In genomic region chr20:1964061-1964460, GRCh38 we compare ENCODE assay signal across 20 cellular contexts. TPM values are rescaled to one million over a fixed set of nuclear protein-coding genes. Genes with fewer than 3 reads are reported as not detected.
DNase-seq lines count a peak whose midpoint lies in the region; ATAC-seq, FAIRE-seq and TF ChIP-seq lines count a peak whose summit lies in the region.
"Had no signal": no experiment of that assay in that cellular context is flagged by ENCODE, and none has a peak within 500 bp of the region (broad histone marks: within the 10 kb centered on the region; RNA-seq: fewer than 3 reads in every experiment).

No MANE protein-coding gene starts in this region.

- TF ChIP-seq EP300 in H1 (IDR thresholded peaks at IDR 0.05; ENCODE audit: borderline replicate concordance in 1 of 2, low read depth in 2 of 2, low read length in 2 of 2) = no peak

- no peaks in the 10 kb centered on the region for H3K9me3 Mint-ChIP-seq in activated CD8-positive, alpha-beta T cell treated with anti-CD3 and anti-CD28 coated beads for 36 hours
- H3K9me3 Mint-ChIP-seq in activated CD8-positive, alpha-beta T cell treated with anti-CD3 and anti-CD28 coated beads, Interleukin-2, amount 10 ng/mL, durations not matched to agents 7 days and 5 days (ENCODE audit: insufficient read depth) = no peaks in the 10 kb centered on the region

- H2AFZ ChIP-seq in H1 (ENCODE audit: low read length) = no peak overlapping the region
- no peak overlapping the region for H2AFZ ChIP-seq in MM.1S (ENCODE audit: low read length)

- no peaks in the 10 kb centered on the region for H3K9me3 ChIP-seq in H1 (ENCODE audit: insufficient read depth in 2 of 2, low read depth in 1 of 2, low read length in 1 of 2)
- H3K9me3 ChIP-seq in MM.1S (replicated peaks; ENCODE audit: insufficient read depth, low read length) = no peaks in the 10 kb centered on the region
- H3K9me3 ChIP-seq: A549, HAP-1, SJSA1 had no signal

- no peak overlapping the region for H4K8ac ChIP-seq in H1 (ENCODE audit: extremely low read depth, insufficient read depth, low read length)

- H2BK5ac ChIP-seq in H1 (ENCODE audit: low read depth, low read length) = no peak overlapping the region

- no peak overlapping the region for H2BK15ac ChIP-seq in H1 (ENCODE audit: low read length)

- H3K27me3 Mint-ChIP-seq in activated CD8-positive, alpha-beta T cell treated with anti-CD3 and anti-CD28 coated beads for 36 hours = peaks cover 31% of the 10 kb centered on the region
- H3K27me3 Mint-ChIP-seq in activated CD8-positive, alpha-beta T cell treated with anti-CD3 and anti-CD28 coated beads, Interleukin-2, amount 10 ng/mL, durations not matched to agents 7 days and 5 days (ENCODE audit: low read depth) = peaks cover 36% of the 10 kb centered on the region

- H3K56ac ChIP-seq in H1 (replicated peaks; ENCODE audit: insufficient read length, low read depth, low read length) = no peak overlapping the region

- H2BK12ac ChIP-seq in H1 (ENCODE audit: low read depth, low read length) = 0 out of 2 replicates have a peak overlapping the region, but pooled peaks have one; percentile 21

- no peak overlapping the region for H3K4me3 ChIP-seq in NB4 (ENCODE audit: low read depth, low read length)
- H3K4me3 ChIP-seq in H1 (ENCODE audit: extremely low read depth in 1 of 4, insufficient read depth in 2 of 4, low read depth in 3 of 4, low read length in 4 of 4) = no peak overlapping the region
- H3K4me3 ChIP-seq in MM.1S (ENCODE audit: low read length) = no peak overlapping the region
- H3K4me3 ChIP-seq: A549, HAP-1, SJSA1 had no signal

- no peak overlapping the region for H4K5ac ChIP-seq in H1 (ENCODE audit: insufficient read length, low read depth, low read length)

- H3K4me2 ChIP-seq in H1 (ENCODE audit: insufficient read depth in 1 of 2, low read depth in 2 of 2, low read length in 2 of 2) (peak overlapping the region in 1 of 2 experiments; percentile 35; a peak in 1 of 4 replicates), MM.1S (ENCODE audit: low read depth, low read length) (no peak overlapping the region)
- H3K4me2 ChIP-seq: A549 had no signal

- H3F3A ChIP-seq in MM.1S (ENCODE audit: insufficient read depth, low read length) = no peaks in the 10 kb centered on the region

- no peak overlapping the region for H3K27ac Mint-ChIP-seq in activated CD8-positive, alpha-beta T cell treated with anti-CD3 and anti-CD28 coated beads for 36 hours
- no peak overlapping the region for H3K27ac Mint-ChIP-seq in activated CD8-positive, alpha-beta T cell treated with anti-CD3 and anti-CD28 coated beads, Interleukin-2, amount 10 ng/mL, durations not matched to agents 7 days and 5 days
- H3K27ac Mint-ChIP-seq: CD8-positive, alpha-beta memory T cell had no signal

- CTCF ChIA-PET in activated CD8-positive, alpha-beta T cell treated with anti-CD3 and anti-CD28 coated beads for 36 hours (lab: Charles Lee) = interaction anchor here (1.1 to 1.6 kb wide), 7 partner anchors 17 to 387 kb away, joined by 3 to 5 read pairs (median 3); no protein-coding TSS in a partner anchor
- CTCF ChIA-PET in activated CD8-positive, alpha-beta T cell treated with anti-CD3 and anti-CD28 coated beads, Interleukin-2, amount 10 ng/mL, durations not matched to agents 7 days and 5 days (lab: Charles Lee) = no interaction called here
- CTCF ChIA-PET in H1 (lab: Charles Lee; ENCODE audit: partially characterized antibody) = interaction anchor here (1.1 to 6.5 kb wide), 11 partner anchors 12 to 208 kb away, joined by 3 to 57 read pairs (median 5); no protein-coding TSS in a partner anchor

- no peak overlapping the region for H3K14ac ChIP-seq in H1 (ENCODE audit: insufficient read length)

- no peak for TF ChIP-seq RAD21 in H1 (IDR thresholded peaks at IDR 0.05 in 1 of 2, conservative IDR thresholded peaks at IDR 0.05 in 1 of 2; ENCODE audit: low read depth in 2 of 2, low read length in 2 of 2)

- ATAC-seq in activated CD8-positive, alpha-beta T cell treated with anti-CD3 and anti-CD28 coated beads for 36 hours = peak; percentile 23
- no peak for ATAC-seq in activated CD8-positive, alpha-beta T cell treated with anti-CD3 and anti-CD28 coated beads, Interleukin-2, amount 10 ng/mL, durations not matched to agents 7 days and 5 days
- ATAC-seq in GM21786 (IDR thresholded peaks at IDR 0.05; ENCODE audit: unreplicated experiment) (no peak), GM21381 (IDR thresholded peaks at IDR 0.05; ENCODE audit: unreplicated experiment) (no peak)
- ATAC-seq: A549 had no signal

- intact Hi-C loops in activated CD8-positive, alpha-beta T cell treated with anti-CD3 and anti-CD28 coated beads for 36 hours (cut with micrococcal nuclease) = loop anchor here (10.0 kb wide), 1 partner anchor 491 kb away; no protein-coding TSS in a partner anchor

- H3K79me1 ChIP-seq in H1 (ENCODE audit: low read depth, low read length) = no peaks in the 10 kb centered on the region

- no peak overlapping the region for H3K9ac ChIP-seq in H1 (replicated peaks in 1 of 4; ENCODE audit: extremely low read depth in 1 of 4, low read depth in 3 of 4, low read length in 3 of 4)
- H3K9ac ChIP-seq in MM.1S (ENCODE audit: low read length) = no peak overlapping the region

- H3K4ac ChIP-seq in H1 (replicated peaks; ENCODE audit: insufficient read length, low read depth, low read length) = no peak overlapping the region

- 78% methylated on average over 4 of the region's 4 CpGs; no CpG with 5 or more reads in 1 of the 2 experiments for WGBS in H1 (ENCODE audit: extremely low coverage in 1 of 2, insufficient coverage in 1 of 2, insufficient read length in 1 of 2, insufficient replicate concordance in 2 of 2, low coverage in 1 of 2, low lambda C conversion rate in 2 of 2, missing lambda C conversion rate in 1 of 2), 2 experiments

- H3K23me2 ChIP-seq in H1 (ENCODE audit: low read depth, low read length) = no peaks in the 10 kb centered on the region; the same call in 1 of the 2 replicates

- peaks cover 17% of the 10 kb centered on the region for H3K4me1 Mint-ChIP-seq in activated CD8-positive, alpha-beta T cell treated with anti-CD3 and anti-CD28 coated beads for 36 hours (ENCODE audit: low read depth)
- H3K4me1 Mint-ChIP-seq in activated CD8-positive, alpha-beta T cell treated with anti-CD3 and anti-CD28 coated beads, Interleukin-2, amount 10 ng/mL, durations not matched to agents 7 days and 5 days (ENCODE audit: low read depth) = peaks cover 12% of the 10 kb centered on the region

- no peak overlapping the region for H3K23ac ChIP-seq in H1 (ENCODE audit: insufficient read length)

- FAIRE-seq in H1 (lab: Jason Lieb, UNC) = no peak
- FAIRE-seq: A549 had no signal

- no peaks in the 10 kb centered on the region for H3K9me2 ChIP-seq in MM.1S (replicated peaks; ENCODE audit: insufficient read depth, low read length)

- no peak overlapping the region for H2AK5ac ChIP-seq in H1 (ENCODE audit: low read depth, low read length)

- POLR2A ChIA-PET in activated CD8-positive, alpha-beta T cell treated with anti-CD3 and anti-CD28 coated beads for 36 hours (lab: Charles Lee) = no interaction called here
- POLR2A ChIA-PET in activated CD8-positive, alpha-beta T cell treated with anti-CD3 and anti-CD28 coated beads, Interleukin-2, amount 10 ng/mL, durations not matched to agents 7 days and 5 days (lab: Charles Lee) = no interaction called here
- POLR2A ChIA-PET in H1 (lab: Charles Lee; ENCODE audit: partially characterized antibody) = interaction anchor here (1.0 to 1.4 kb wide), 3 partner anchors 17 to 139 kb away, joined by 3 to 5 read pairs (median 4); no protein-coding TSS in a partner anchor

- H3K36me3 ChIP-seq in H1 (ENCODE audit: control insufficient read depth in 2 of 4, insufficient read depth in 4 of 4, low read length in 3 of 4) = no peaks in the 10 kb centered on the region
- H3K36me3 ChIP-seq in MM.1S (replicated peaks; ENCODE audit: insufficient read depth, low read length) = no peaks in the 10 kb centered on the region
- H3K36me3 ChIP-seq: HAP-1, SJSA1 had no signal

- no peaks in the 10 kb centered on the region for H4K20me1 ChIP-seq in H1 (replicated peaks in 1 of 2; ENCODE audit: control insufficient read depth in 1 of 2, insufficient read depth in 2 of 2, low read length in 2 of 2)
- no peaks in the 10 kb centered on the region for H4K20me1 ChIP-seq in MM.1S (ENCODE audit: insufficient read depth, low read length)

- no peak overlapping the region for H3K4me3 Mint-ChIP-seq in activated CD8-positive, alpha-beta T cell treated with anti-CD3 and anti-CD28 coated beads for 36 hours
- no peak overlapping the region for H3K4me3 Mint-ChIP-seq in activated CD8-positive, alpha-beta T cell treated with anti-CD3 and anti-CD28 coated beads, Interleukin-2, amount 10 ng/mL, durations not matched to agents 7 days and 5 days
- H3K4me3 Mint-ChIP-seq: CD8-positive, alpha-beta memory T cell had no signal

- no peaks in the 10 kb centered on the region for H3K36me3 Mint-ChIP-seq in activated CD8-positive, alpha-beta T cell treated with anti-CD3 and anti-CD28 coated beads for 36 hours (ENCODE audit: low read depth)
- H3K36me3 Mint-ChIP-seq in activated CD8-positive, alpha-beta T cell treated with anti-CD3 and anti-CD28 coated beads, Interleukin-2, amount 10 ng/mL, durations not matched to agents 7 days and 5 days (ENCODE audit: low read depth) = no peaks in the 10 kb centered on the region
- H3K36me3 Mint-ChIP-seq: CD8-positive, alpha-beta memory T cell had no signal

- H3K27ac ChIP-seq in H1 (ENCODE audit: low read depth, low read length) = no peak overlapping the region
- H3K27ac ChIP-seq in MM.1S (ENCODE audit: low read length) = no peak overlapping the region
- H3K27ac ChIP-seq: A549, SJSA1 had no signal

- no peak for TF ChIP-seq CTCF in activated CD8-positive, alpha-beta T cell treated with anti-CD3 and anti-CD28 coated beads for 36 hours (IDR thresholded peaks at IDR 0.05)
- no peak for TF ChIP-seq CTCF in NB4 (IDR thresholded peaks at IDR 0.05; ENCODE audit: low read depth, low read length)
- TF ChIP-seq CTCF in H1 (IDR thresholded peaks at IDR 0.05; ENCODE audit: control extremely low read depth in 1 of 3, insufficient read depth in 1 of 3, low read depth in 1 of 3, low read length in 3 of 3) = no peak
- TF ChIP-seq CTCF in MM.1S (IDR thresholded peaks at IDR 0.05; ENCODE audit: low read length) = no peak

- DNase-seq in activated CD8-positive, alpha-beta T cell treated with anti-CD3 and anti-CD28 coated beads for 36 hours = peak; percentile 32
- DNase-seq in activated CD8-positive, alpha-beta T cell treated with anti-CD3 and anti-CD28 coated beads, Interleukin-2, amount 10 ng/mL, durations not matched to agents 7 days and 5 days = no peak
- DNase-seq in NB4 (ENCODE audit: low read depth) (peak; percentile 84), H1 (ENCODE audit: low read depth in 1 of 2, low spot score in 2 of 2) (no peak), NCI-H2081 treated with DMSO at 0.1 percent for 48 hours (lab: John Stamatoyannopoulos, UW) (no peak), MM.1S (no peak)
- DNase-seq: CD8-positive, alpha-beta memory T cell; DND-41; GDM1; IMR-90; NCI-H1092; NCI-H1694 treated with DMSO at 0.1 percent for 48 hours; RPMI8226 had no signal

- TF ChIP-seq POLR2A in NB4 (IDR thresholded peaks at IDR 0.05; ENCODE audit: extremely low read depth, insufficient read length) (no peak), H1 (IDR thresholded peaks at IDR 0.05; ENCODE audit: control extremely low read depth in 1 of 2, low read depth in 2 of 2, low read length in 2 of 2) (no peak)

- no peaks in the 10 kb centered on the region for H3K79me2 ChIP-seq in H1 (ENCODE audit: control insufficient read depth in 1 of 2, insufficient read depth in 2 of 2, low read length in 2 of 2)
- H3K79me2 ChIP-seq in MM.1S (ENCODE audit: low read length) = no peaks in the 10 kb centered on the region

- H3K18ac ChIP-seq in H1 (ENCODE audit: extremely low read depth, low read length) = no peak overlapping the region

- no peak overlapping the region for H2BK120ac ChIP-seq in H1 (replicated peaks; ENCODE audit: low read depth, low read length)

- H3K27me3 ChIP-seq in H1 (replicated peaks in 1 of 4; ENCODE audit: control insufficient read depth in 3 of 4, extremely low read depth in 1 of 4, insufficient read depth in 3 of 4, low read length in 3 of 4) = peaks cover 0 to 4% (median 0%) of the 10 kb centered on the region in 4 experiments; a peak in 2 of 7 replicates
- no peaks in the 10 kb centered on the region for H3K27me3 ChIP-seq in MM.1S (replicated peaks; ENCODE audit: insufficient read depth, low read length)

- peaks cover 4 to 17% (median 11%) of the 10 kb centered on the region in 4 experiments; a peak in 6 of 7 replicates for H3K4me1 ChIP-seq in H1 (replicated peaks in 1 of 4; ENCODE audit: control insufficient read depth in 3 of 4, insufficient read depth in 4 of 4, low read length in 3 of 4)
- no peaks in the 10 kb centered on the region; the same call in 1 of the 2 replicates for H3K4me1 ChIP-seq in MM.1S (ENCODE audit: low read length)

- H4K91ac ChIP-seq in H1 (replicated peaks; ENCODE audit: insufficient read length, low read length) = no peak overlapping the region

- no peak overlapping the region for H2BK20ac ChIP-seq in H1 (ENCODE audit: low read length)

RNA-seq across cellular contexts. Expression of gene PDYN, which starts 29.8 kb away (rescaled TPM):
- not detected for total RNA-seq in activated CD8-positive, alpha-beta T cell treated with anti-CD3 and anti-CD28 coated beads for 36 hours
- not detected for total RNA-seq in activated CD8-positive, alpha-beta T cell treated with anti-CD3 and anti-CD28 coated beads, Interleukin-2, amount 10 ng/mL, durations not matched to agents 7 days and 5 days
- total RNA-seq in H1 (2021; fragmentation: NEBNext Ultra II Directional; extraction: Animal tissue kit (Norgen Biotek cat#: 25700)) = 0.54 and 0.63 TPM in 2 replicates
- 0.46 and 0.60 TPM in 2 replicates for polyA plus RNA-seq in H1 (2011; rRNA removed)
- polyA plus RNA-seq in H1 (2011; cell fraction: cytosol; rRNA removed) = 0.56 TPM
- polyA plus RNA-seq in H1 (2011; cell fraction: nucleus; rRNA removed) = 0.40 TPM
- polyA plus RNA-seq in H1 (2012, experiment 1 of 2) = 0.43 to 0.94 TPM (median 0.65 TPM) in 4 replicates
- polyA plus RNA-seq in H1 (2012, experiment 2 of 2) = 0.35 TPM
- polyA plus RNA-seq in H1 (2013, experiment 1 of 2) = 0.36 TPM
- polyA plus RNA-seq in H1 (2013, experiment 2 of 2) = 0.53 TPM
- polyA minus RNA-seq in H1 (2011; rRNA and poly(A)+ RNA removed) = 0.41 and 0.71 TPM in 2 replicates
- polyA minus RNA-seq in H1 (2011; cell fraction: cytosol; rRNA and poly(A)+ RNA removed) = 0.44 TPM
- 0.60 TPM for polyA minus RNA-seq in H1 (2011; cell fraction: nucleus; rRNA and poly(A)+ RNA removed)
- total RNA-seq: CD8-positive, alpha-beta memory T cell; HT-29; IMR-90; LHCN-M2 had no signal
- polyA plus RNA-seq: A549; CD8-positive, alpha-beta memory T cell; IMR-90 had no signal

Comparison
In these comparisons a context has a peak if more than half of its experiments do, and no peak if none do; other contexts are left out.
1. DNase-seq: peak in activated CD8-positive, alpha-beta T cell treated with anti-CD3 and anti-CD28 coated beads for 36 hours (single experiment) and NB4 (single experiment); none in activated CD8-positive, alpha-beta T cell treated with anti-CD3 and anti-CD28 coated beads, Interleukin-2, amount 10 ng/mL, durations not matched to agents 7 days and 5 days (single experiment), H1 (0 of 2), NCI-H2081 treated with DMSO at 0.1 percent for 48 hours (single experiment) and MM.1S (single experiment).